In genomic region chr12:107014050-107014449, GRCh38 we compare ENCODE assay signal across 11 cellular contexts. TPM values are rescaled to one million over a fixed set of nuclear protein-coding genes. Genes with fewer than 3 reads are reported as not detected.
DNase-seq lines count a peak whose midpoint lies in the region; ATAC-seq and TF ChIP-seq lines count a peak whose summit lies in the region.
"Had no signal": no experiment of that assay in that cellular context is flagged by ENCODE, and none has a peak within 500 bp of the region (broad histone marks: within the 10 kb centered on the region; RNA-seq: fewer than 3 reads in every experiment).

No MANE protein-coding gene starts in this region.

- H3K14ac ChIP-seq in trophoblast cell (ENCODE audit: low read length) = no peak overlapping the region

- no peak overlapping the region for H4K91ac ChIP-seq in trophoblast cell (ENCODE audit: low read depth, low read length)

- H3K23ac ChIP-seq in trophoblast cell (ENCODE audit: low read length) = no peak overlapping the region

- H3K36me3 ChIP-seq in trophoblast cell (ENCODE audit: control insufficient read depth in 1 of 2, insufficient read depth in 2 of 2, low read length in 2 of 2) = peaks cover 0 to 2% of the 10 kb centered on the region in 2 experiments
- no peaks in the 10 kb centered on the region for H3K36me3 ChIP-seq in suprapubic skin
- H3K36me3 ChIP-seq: sigmoid colon had no signal

- peaks cover 3% of the 10 kb centered on the region for H3K4me1 Mint-ChIP-seq in chondrocyte (ENCODE audit: low read depth)
- H3K4me1 Mint-ChIP-seq: stimulated activated naive B cell treated with anti-CD40 and anti-IgM and Interleukin-4, amounts not matched to agents 10 μg/mL and 1 μg/mL and 100 μg/mL, for 72 hours had no signal

- H3K27ac Mint-ChIP-seq in chondrocyte (ENCODE audit: unreplicated experiment) = no peak overlapping the region
- H3K27ac Mint-ChIP-seq: stimulated activated naive B cell treated with anti-CD40 and anti-IgM and Interleukin-4, amounts not matched to agents 10 μg/mL and 1 μg/mL and 100 μg/mL, for 72 hours had no signal

- H3K9me3 Mint-ChIP-seq in chondrocyte (ENCODE audit: low read depth) = peaks cover 2% of the 10 kb centered on the region
- H3K9me3 Mint-ChIP-seq: stimulated activated naive B cell treated with anti-CD40 and anti-IgM and Interleukin-4, amounts not matched to agents 10 μg/mL and 1 μg/mL and 100 μg/mL, for 72 hours had no signal

- ATAC-seq in GM18867 (IDR thresholded peaks at IDR 0.05; ENCODE audit: unreplicated experiment) = no peak

- no peak overlapping the region for H3K9ac ChIP-seq in trophoblast cell (ENCODE audit: low read length)

- no peak for TF ChIP-seq EP300 in suprapubic skin (IDR thresholded peaks at IDR 0.05)

- no peak overlapping the region for H3K4me3 Mint-ChIP-seq in chondrocyte (ENCODE audit: unreplicated experiment)
- H3K4me3 Mint-ChIP-seq: stimulated activated naive B cell treated with anti-CD40 and anti-IgM and Interleukin-4, amounts not matched to agents 10 μg/mL and 1 μg/mL and 100 μg/mL, for 72 hours had no signal

- H3K4me3 ChIP-seq in trophoblast cell (ENCODE audit: low read depth, low read length) (no peak overlapping the region), suprapubic skin (no peak overlapping the region)
- H3K4me3 ChIP-seq: sigmoid colon had no signal

- H3K79me2 ChIP-seq in trophoblast cell (ENCODE audit: control insufficient read depth, insufficient read depth, low read length, poor library complexity) = no peaks in the 10 kb centered on the region

- H2AFZ ChIP-seq in trophoblast cell (ENCODE audit: insufficient read depth, low read length, poor library complexity) = no peak overlapping the region

- H2BK12ac ChIP-seq in trophoblast cell (ENCODE audit: low read length) = no peak overlapping the region

- DNase-seq in DMS 273 (lab: John Stamatoyannopoulos, UW; ENCODE audit: unreplicated experiment) (peak; percentile 1), DMS 273 treated with DMSO at 0.1 percent for 48 hours (lab: John Stamatoyannopoulos, UW) (no peak), NCI-H2081 (lab: John Stamatoyannopoulos, UW) (peak; percentile 6 to 59), chondrocyte (ENCODE audit: low spot score) (no peak), trophoblast cell (peak; percentile 93 to 97), suprapubic skin (ENCODE audit: low spot score in 2 of 2) (no peak), NCI-H446 (lab: John Stamatoyannopoulos, UW) (no peak)
- DNase-seq: 8988T; sigmoid colon; stimulated activated naive B cell treated with anti-CD40 and anti-IgM and Interleukin-4, amounts not matched to agents 10 μg/mL and 1 μg/mL and 100 μg/mL, for 72 hours had no signal

- TF ChIP-seq POLR2A in suprapubic skin (IDR thresholded peaks at IDR 0.05) = no peak

- no peak overlapping the region for H2BK5ac ChIP-seq in trophoblast cell (ENCODE audit: low read depth, low read length, poor library complexity)

- H3K4me1 ChIP-seq in trophoblast cell (ENCODE audit: control insufficient read depth in 1 of 2, insufficient read depth in 2 of 2, low read length in 2 of 2) (no peaks in the 10 kb centered on the region), suprapubic skin (no peaks in the 10 kb centered on the region)

- H3K9me3 ChIP-seq in trophoblast cell (ENCODE audit: insufficient read depth, low read depth, low read length) = no peaks in the 10 kb centered on the region
- H3K9me3 ChIP-seq in suprapubic skin = no peaks in the 10 kb centered on the region
- H3K9me3 ChIP-seq: sigmoid colon had no signal

- no CpG with 5 or more reads among the region's 3 CpGs for WGBS in trophoblast cell (ENCODE audit: extremely low coverage, insufficient coverage, insufficient read length)
- 54% methylated on average over 3 of the region's 3 CpGs for WGBS in suprapubic skin

- H3K4me2 ChIP-seq in trophoblast cell (ENCODE audit: low read length) = no peak overlapping the region

- no peaks in the 10 kb centered on the region for H3K79me1 ChIP-seq in trophoblast cell (ENCODE audit: low read length)

- H3K27ac ChIP-seq in trophoblast cell (ENCODE audit: low read depth, low read length) (no peak overlapping the region), suprapubic skin (no peak overlapping the region)
- H3K27ac ChIP-seq: sigmoid colon had no signal

- no peak overlapping the region for H3K4ac ChIP-seq in trophoblast cell (ENCODE audit: low read depth, low read length)

- H3K36me3 Mint-ChIP-seq in chondrocyte (ENCODE audit: low read depth) = peaks cover 8% of the 10 kb centered on the region

- TF ChIP-seq CTCF in chondrocyte (IDR thresholded peaks at IDR 0.05) (peak; percentile 28), suprapubic skin (IDR thresholded peaks at IDR 0.05) (peak in 1 of 2 donors; percentile 24)

- no peaks in the 10 kb centered on the region for H3K27me3 ChIP-seq in trophoblast cell (ENCODE audit: insufficient read depth, low read length)
- H3K27me3 ChIP-seq in suprapubic skin = no peaks in the 10 kb centered on the region
- H3K27me3 ChIP-seq: sigmoid colon had no signal

- no peak overlapping the region for H2BK120ac ChIP-seq in trophoblast cell (ENCODE audit: insufficient read depth, low read length, poor library complexity)

- no peak overlapping the region for H4K8ac ChIP-seq in trophoblast cell (ENCODE audit: low read depth, low read length)

- H4K12ac ChIP-seq in trophoblast cell (ENCODE audit: low read depth, low read length) = no peak overlapping the region

- H3K27me3 Mint-ChIP-seq in chondrocyte (ENCODE audit: low read depth) = no peaks in the 10 kb centered on the region
- H3K27me3 Mint-ChIP-seq: stimulated activated naive B cell treated with anti-CD40 and anti-IgM and Interleukin-4, amounts not matched to agents 10 μg/mL and 1 μg/mL and 100 μg/mL, for 72 hours had no signal

- H3K18ac ChIP-seq in trophoblast cell (ENCODE audit: low read length) = no peak overlapping the region

- no peak overlapping the region for H2AK5ac ChIP-seq in trophoblast cell (ENCODE audit: low read length)

RNA-seq across cellular contexts. Expression of gene MTERF2, which starts 27.1 kb away (rescaled TPM):
- total RNA-seq in chondrocyte (7.0 to 12.3 TPM (median 7.5 TPM) in 3 replicates), suprapubic skin (10 to 100 TPM in 3 of 4 donors, 1 to 10 TPM in 1; 9.4 to 20.7 (median 16.3) TPM)
- polyA plus RNA-seq in trophoblast cell (2013) = 4.7 and 5.4 TPM in 2 replicates

RNA-seq across cellular contexts. Expression of gene TMEM263, which starts 58.3 kb away (rescaled TPM):
- total RNA-seq in chondrocyte = 135 to 172 TPM (median 139 TPM) in 3 replicates
- polyA plus RNA-seq in trophoblast cell (2013) = 49.9 and 53.1 TPM in 2 replicates
- 10 to 100 TPM in 3 of 4 donors, 1 to 10 TPM in 1; 6.5 to 13.3 (median 11.9) TPM for total RNA-seq in suprapubic skin

Comparison
In these comparisons a context has a peak if more than half of its experiments do, and no peak if none do; other contexts are left out.
1. DNase-seq: peak in DMS 273 (single experiment), NCI-H2081 (2 of 2) and trophoblast cell (2 of 2); none in DMS 273 treated with DMSO at 0.1 percent for 48 hours (single experiment), chondrocyte (single experiment), suprapubic skin (0 of 2) and NCI-H446 (0 of 2).